10 cellular contexts compared by ENCODE assay signal in the genomic region with DNA sequence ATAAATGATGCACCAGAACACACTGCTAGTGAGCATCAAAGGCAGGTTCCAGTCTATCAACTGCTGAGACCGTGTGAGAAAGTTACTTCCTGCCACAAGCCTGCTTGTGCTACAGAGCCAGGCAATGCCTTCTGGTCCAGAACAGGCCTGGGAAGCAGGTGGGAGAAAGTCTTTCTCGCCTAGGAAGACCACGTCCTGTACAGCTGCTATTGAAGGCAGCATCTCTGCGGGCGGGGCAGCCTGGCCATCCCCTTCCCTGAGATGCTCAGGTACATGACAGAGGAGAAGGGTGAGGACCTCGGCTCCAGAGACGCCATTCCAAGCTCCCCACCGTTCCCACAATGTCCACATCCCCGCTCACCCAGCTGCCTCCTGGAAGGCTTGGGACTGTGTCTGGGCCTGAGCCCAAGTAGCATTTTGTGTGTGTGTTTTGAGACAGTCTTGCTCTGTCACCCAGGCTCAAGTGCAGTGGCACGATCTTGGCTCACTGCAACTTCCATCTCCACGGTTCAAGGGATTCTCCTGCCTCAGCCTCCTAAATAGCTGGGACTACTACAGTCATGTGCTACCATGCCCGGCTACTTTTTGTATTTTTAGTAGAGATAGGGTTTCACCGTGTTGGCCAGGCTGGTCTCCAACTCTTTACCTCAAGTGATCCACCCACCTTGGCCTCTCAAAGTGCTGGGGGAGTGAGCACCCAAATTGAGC. TPM values are rescaled to one million over a fixed set of nuclear protein-coding genes. Genes with fewer than 3 reads are reported as not detected.
A peak's percentile ranks its signal among the peaks of the same experiment; 100 is the strongest.
DNase-seq lines count a peak whose midpoint lies in the region; ATAC-seq and TF ChIP-seq lines count a peak whose summit lies in the region.
"Had no signal": no experiment of that assay in that cellular context is flagged by ENCODE, and none has a peak within 500 bp of the region (broad histone marks: within the 10 kb centered on the region; RNA-seq: fewer than 3 reads in every experiment).

No MANE protein-coding gene starts in this region.

- H3K4me3 ChIP-seq in lower lobe of right lung = no peak overlapping the region
- H3K4me3 ChIP-seq in testis = no peak overlapping the region

- H3K9me3 Mint-ChIP-seq in activated CD4-positive, alpha-beta T cell treated with anti-CD3 and anti-CD28 coated beads, Interleukin-2, amount 10 ng/mL, durations not matched to agents 7 days and 5 days = peaks cover 7% of the 10 kb centered on the region
- peaks cover 0 to 4% of the 10 kb centered on the region in 2 donors for H3K9me3 Mint-ChIP-seq in activated naive CD4-positive, alpha-beta T cell treated with anti-CD3 and anti-CD28 coated beads, Interleukin-2, amount 50 U/mL, for 72 hours

- peaks cover 59% of the 10 kb centered on the region for H3K4me1 Mint-ChIP-seq in activated CD4-positive, alpha-beta T cell treated with anti-CD3 and anti-CD28 coated beads, Interleukin-2, amount 10 ng/mL, durations not matched to agents 7 days and 5 days

- H3K9me3 ChIP-seq in lower lobe of right lung (peaks cover 8% of the 10 kb centered on the region), testis (no peaks in the 10 kb centered on the region)

- H3K27ac Mint-ChIP-seq in activated CD4-positive, alpha-beta T cell treated with anti-CD3 and anti-CD28 coated beads, Interleukin-2, amount 10 ng/mL, durations not matched to agents 7 days and 5 days = peak overlapping the region; percentile 99
- H3K27ac Mint-ChIP-seq in activated naive CD4-positive, alpha-beta T cell treated with anti-CD3 and anti-CD28 coated beads, Interleukin-2, amount 50 U/mL, for 72 hours = peak overlapping the region; percentile 94 to 97

- peak; percentile 55 for DNase-seq in activated CD4-positive, alpha-beta T cell treated with anti-CD3 and anti-CD28 coated beads, Interleukin-2, amount 10 ng/mL, durations not matched to agents 7 days and 5 days
- no peak for DNase-seq in activated CD4-positive, alpha-beta T cell treated with anti-CD3 and anti-CD28 coated beads for 4 hours
- DNase-seq in activated naive CD4-positive, alpha-beta T cell treated with anti-CD3 and anti-CD28 coated beads, Interleukin-2, amount 50 U/mL, for 72 hours (ENCODE audit: low spot score in 2 of 2) = no peak
- DNase-seq in lower lobe of right lung (peak; percentile 43), testis (no peak), NCI-H1694 (lab: John Stamatoyannopoulos, UW) (no peak), SKM-1 (lab: John Stamatoyannopoulos, UW; ENCODE audit: unreplicated experiment) (no peak)

- no peaks in the 10 kb centered on the region for H3K27me3 ChIP-seq in lower lobe of right lung (ENCODE audit: low read depth)
- no peaks in the 10 kb centered on the region for H3K27me3 ChIP-seq in testis

- H3K4me1 ChIP-seq in lower lobe of right lung = peaks cover 32% of the 10 kb centered on the region
- peaks cover 23% of the 10 kb centered on the region for H3K4me1 ChIP-seq in testis

- ATAC-seq in activated naive CD4-positive, alpha-beta T cell treated with anti-CD3 and anti-CD28 coated beads, Interleukin-2, amount 50 U/mL, for 72 hours = no peak
- no peak for ATAC-seq in lower lobe of right lung
- no peak for ATAC-seq in HG02610 (IDR thresholded peaks at IDR 0.05; ENCODE audit: unreplicated experiment)

- CTCF ChIA-PET in activated CD4-positive, alpha-beta T cell treated with anti-CD3 and anti-CD28 coated beads, Interleukin-2, amount 10 ng/mL, durations not matched to agents 7 days and 5 days (lab: Charles Lee) = interaction anchor here (0.7 to 1.1 kb wide), 3 partner anchors 10 to 415 kb away, joined by 3 to 5 read pairs (median 3); no protein-coding TSS in a partner anchor

- POLR2A ChIA-PET in activated CD4-positive, alpha-beta T cell treated with anti-CD3 and anti-CD28 coated beads, Interleukin-2, amount 10 ng/mL, durations not matched to agents 7 days and 5 days (lab: Charles Lee) = interaction anchor here (0.5 to 1.1 kb wide), 2 partner anchors 28 to 33 kb away, joined by 3 read pairs; no protein-coding TSS in a partner anchor

- peak overlapping the region; percentile 70 for H3K27ac ChIP-seq in lower lobe of right lung
- peak overlapping the region; percentile 47 to 94 for H3K27ac ChIP-seq in testis

- no peaks in the 10 kb centered on the region for H3K27me3 Mint-ChIP-seq in activated CD4-positive, alpha-beta T cell treated with anti-CD3 and anti-CD28 coated beads, Interleukin-2, amount 10 ng/mL, durations not matched to agents 7 days and 5 days

- TF ChIP-seq CTCF in lower lobe of right lung (IDR thresholded peaks at IDR 0.05) (no peak), testis (IDR thresholded peaks at IDR 0.05) (no peak)

- peaks cover 30% of the 10 kb centered on the region for H3K36me3 Mint-ChIP-seq in activated CD4-positive, alpha-beta T cell treated with anti-CD3 and anti-CD28 coated beads, Interleukin-2, amount 10 ng/mL, durations not matched to agents 7 days and 5 days (ENCODE audit: low read depth)
- peaks cover 4 to 21% of the 10 kb centered on the region in 2 donors for H3K36me3 Mint-ChIP-seq in activated naive CD4-positive, alpha-beta T cell treated with anti-CD3 and anti-CD28 coated beads, Interleukin-2, amount 50 U/mL, for 72 hours

- intact Hi-C loops in lower lobe of right lung (cut with DNase I) (no loop called here), testis (cut with DNase I; ENCODE audit: low total_unique reads) (no loop called here)

- 64 to 68% methylated on average over 13 of the region's 13 CpGs for WGBS in testis, 2 donors

- TF ChIP-seq POLR2A in testis (IDR thresholded peaks at IDR 0.05) = no peak

- H3K36me3 ChIP-seq in lower lobe of right lung = peaks cover 1% of the 10 kb centered on the region
- no peaks in the 10 kb centered on the region for H3K36me3 ChIP-seq in testis (ENCODE audit: low read depth, missing control alignments)

- peak overlapping the region; percentile 53 for H3K4me3 Mint-ChIP-seq in activated CD4-positive, alpha-beta T cell treated with anti-CD3 and anti-CD28 coated beads, Interleukin-2, amount 10 ng/mL, durations not matched to agents 7 days and 5 days

RNA-seq across cellular contexts. Expression of gene RFX1, which starts 3.4 kb away (rescaled TPM):
- 10 to 100 TPM; 19.1 to 19.9 TPM for total RNA-seq in activated CD4-positive, alpha-beta T cell treated with anti-CD3 and anti-CD28 coated beads, Interleukin-2, amount 10 ng/mL, durations not matched to agents 7 days and 5 days
- total RNA-seq in activated naive CD4-positive, alpha-beta T cell treated with anti-CD3 and anti-CD28 coated beads, Interleukin-2, amount 50 U/mL, for 72 hours = 10 to 100 TPM in 1 of 2 donors, 1 to 10 TPM in 1; 9.7 to 14.5 TPM
- total RNA-seq in lower lobe of right lung (17.8 TPM), testis (10 to 100 TPM; 18.3 to 24.2 TPM)
- polyA plus RNA-seq in testis (ENCODE audit: insufficient read depth, low read depth, low replicate concordance) = 40.9 TPM

RNA-seq across cellular contexts. Expression of gene RLN3, which starts 25.2 kb away (rescaled TPM):
- total RNA-seq in activated CD4-positive, alpha-beta T cell treated with anti-CD3 and anti-CD28 coated beads, Interleukin-2, amount 10 ng/mL, durations not matched to agents 7 days and 5 days = not detected
- not detected for total RNA-seq in activated naive CD4-positive, alpha-beta T cell treated with anti-CD3 and anti-CD28 coated beads, Interleukin-2, amount 50 U/mL, for 72 hours
- total RNA-seq in lower lobe of right lung (not detected), testis (not detected)
- polyA plus RNA-seq in testis (ENCODE audit: insufficient read depth, low read depth, low replicate concordance) = 1.7 TPM
- total RNA-seq: mononuclear cell had no signal
- polyA plus RNA-seq: AG04450 had no signal

RNA-seq across cellular contexts. Expression of gene IL27RA, which starts 28.8 kb away (rescaled TPM):
- total RNA-seq in activated CD4-positive, alpha-beta T cell treated with anti-CD3 and anti-CD28 coated beads, Interleukin-2, amount 10 ng/mL, durations not matched to agents 7 days and 5 days = 10 to 100 TPM; 66.5 to 70.3 TPM
- total RNA-seq in activated naive CD4-positive, alpha-beta T cell treated with anti-CD3 and anti-CD28 coated beads, Interleukin-2, amount 50 U/mL, for 72 hours = 10 to 100 TPM; 59.6 to 68.0 TPM
- total RNA-seq in lower lobe of right lung = 20.4 TPM
- 1 to 10 TPM; 3.5 to 4.9 TPM for total RNA-seq in testis
- polyA plus RNA-seq in testis (ENCODE audit: insufficient read depth, low read depth, low replicate concordance) = 5.2 TPM

RNA-seq across cellular contexts. Expression of gene DCAF15, which starts 50.4 kb away (rescaled TPM):
- total RNA-seq in activated CD4-positive, alpha-beta T cell treated with anti-CD3 and anti-CD28 coated beads, Interleukin-2, amount 10 ng/mL, durations not matched to agents 7 days and 5 days = 10 to 100 TPM; 80.3 to 85.4 TPM
- 10 to 100 TPM; 59.0 to 90.0 TPM for total RNA-seq in activated naive CD4-positive, alpha-beta T cell treated with anti-CD3 and anti-CD28 coated beads, Interleukin-2, amount 50 U/mL, for 72 hours
- total RNA-seq in lower lobe of right lung = 28.4 TPM
- 10 to 100 TPM; 79.3 to 82.6 TPM for total RNA-seq in testis
- polyA plus RNA-seq in testis (ENCODE audit: insufficient read depth, low read depth, low replicate concordance) = 151 TPM

RNA-seq across cellular contexts. Expression of gene PALM3, which starts 59.2 kb away (rescaled TPM):
- total RNA-seq in activated CD4-positive, alpha-beta T cell treated with anti-CD3 and anti-CD28 coated beads, Interleukin-2, amount 10 ng/mL, durations not matched to agents 7 days and 5 days = not detected
- not detected for total RNA-seq in activated naive CD4-positive, alpha-beta T cell treated with anti-CD3 and anti-CD28 coated beads, Interleukin-2, amount 50 U/mL, for 72 hours
- total RNA-seq in lower lobe of right lung (7.7 TPM), testis (10 to 100 TPM; 21.3 to 34.6 TPM)
- polyA plus RNA-seq in testis (ENCODE audit: insufficient read depth, low read depth, low replicate concordance) = 18.4 TPM

Comparison
In these comparisons a context has a peak if more than half of its experiments do, and no peak if none do; other contexts are left out.
1. DNase-seq: peak in activated CD4-positive, alpha-beta T cell treated with anti-CD3 and anti-CD28 coated beads, Interleukin-2, amount 10 ng/mL, durations not matched to agents 7 days and 5 days (single experiment) and lower lobe of right lung (single experiment); none in activated CD4-positive, alpha-beta T cell treated with anti-CD3 and anti-CD28 coated beads for 4 hours (0 of 2), activated naive CD4-positive, alpha-beta T cell treated with anti-CD3 and anti-CD28 coated beads, Interleukin-2, amount 50 U/mL, for 72 hours (0 of 2), testis (single experiment), NCI-H1694 (single experiment) and SKM-1 (single experiment).